ENCODE assay signal across 8 cellular contexts in the genomic region with DNA sequence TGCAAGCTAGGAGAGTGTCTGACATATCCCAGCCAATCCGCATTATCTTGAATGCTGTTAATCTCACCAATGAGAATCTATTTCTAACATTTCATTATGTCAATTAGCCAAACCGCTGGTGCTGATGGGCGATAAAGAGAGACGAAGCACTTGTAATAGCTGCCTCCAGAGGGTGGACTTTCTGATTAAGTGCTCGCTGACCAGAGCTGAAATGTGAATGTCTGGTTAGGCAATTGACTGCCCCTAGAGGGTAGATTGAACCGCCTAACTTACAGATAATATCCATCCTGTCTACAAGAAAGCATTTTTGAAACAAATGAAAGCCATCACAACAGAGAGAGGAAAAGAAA. TPM values are rescaled to one million over a fixed set of nuclear protein-coding genes. Genes with fewer than 3 reads are reported as not detected.
A peak's percentile ranks its signal among the peaks of the same experiment; 100 is the strongest.
DNase-seq lines count a peak whose midpoint lies in the region; ATAC-seq and TF ChIP-seq lines count a peak whose summit lies in the region.

No MANE protein-coding gene starts in this region.

- TF ChIP-seq CTCF in WI38 (IDR thresholded peaks at IDR 0.05; ENCODE audit: low read depth, low read length) (peak; percentile 77), esophagus squamous epithelium (IDR thresholded peaks at IDR 0.05) (peak in 5 of 6 experiments; percentile 24 to 62 (median 48))

- 1% methylated on average over 6 of the region's 6 CpGs for WGBS in esophagus squamous epithelium, 2 donors

- H3K36me3 ChIP-seq in esophagus squamous epithelium, result peaks cover 0 to 33% (median 6%) of the 10 kb centered on the region in 3 donors
- H3K36me3 ChIP-seq in naive thymus-derived CD4-positive, alpha-beta T cell (ENCODE audit: control insufficient read depth in 2 of 3, insufficient read depth in 3 of 3, low read length in 3 of 3), result peaks cover 6 to 35% (median 12%) of the 10 kb centered on the region in 3 experiments

- H3K4me1 Mint-ChIP-seq in activated naive CD4-positive, alpha-beta T cell treated with anti-CD3 and anti-CD28 coated beads for 36 hours (ENCODE audit: low read depth), result peaks cover 35% of the 10 kb centered on the region
- H3K4me1 Mint-ChIP-seq in naive thymus-derived CD4-positive, alpha-beta T cell, result peaks cover 19 to 44% (median 37%) of the 10 kb centered on the region in 7 donors

- H3K27me3 Mint-ChIP-seq in activated naive CD4-positive, alpha-beta T cell treated with anti-CD3 and anti-CD28 coated beads for 36 hours (ENCODE audit: low read depth), result peaks cover 18% of the 10 kb centered on the region
- H3K27me3 Mint-ChIP-seq in naive thymus-derived CD4-positive, alpha-beta T cell, result peaks cover 12 to 38% (median 21%) of the 10 kb centered on the region in 5 donors

- peak; percentile 14 for ATAC-seq in HG02678 (IDR thresholded peaks at IDR 0.05; ENCODE audit: unreplicated experiment)
- ATAC-seq in naive thymus-derived CD4-positive, alpha-beta T cell, result peak; percentile 42

- H3K9me3 Mint-ChIP-seq in activated naive CD4-positive, alpha-beta T cell treated with anti-CD3 and anti-CD28 coated beads for 36 hours, result no peaks in the 10 kb centered on the region
- H3K9me3 Mint-ChIP-seq in naive thymus-derived CD4-positive, alpha-beta T cell, result peaks cover 0 to 1% (median 0%) of the 10 kb centered on the region in 11 donors

- peak overlapping the region; percentile 90 for H3K4me3 Mint-ChIP-seq in activated naive CD4-positive, alpha-beta T cell treated with anti-CD3 and anti-CD28 coated beads for 36 hours
- H3K4me3 Mint-ChIP-seq in naive thymus-derived CD4-positive, alpha-beta T cell, result peak overlapping the region; percentile 87 to 96 (median 93)

- H3K4me3 ChIP-seq in WI38 (ENCODE audit: low read depth, low read length), result peak overlapping the region; percentile 99
- peak overlapping the region; percentile 78 to 93 (median 84) for H3K4me3 ChIP-seq in esophagus squamous epithelium
- H3K4me3 ChIP-seq in naive thymus-derived CD4-positive, alpha-beta T cell (ENCODE audit: low read length), result peak overlapping the region; percentile 80

- no peak for TF ChIP-seq POLR2A in esophagus squamous epithelium (IDR thresholded peaks at IDR 0.05)

- peaks cover 31% of the 10 kb centered on the region for H3K36me3 Mint-ChIP-seq in activated naive CD4-positive, alpha-beta T cell treated with anti-CD3 and anti-CD28 coated beads for 36 hours (ENCODE audit: low read depth)
- peaks cover 8 to 21% (median 17%) of the 10 kb centered on the region in 5 donors for H3K36me3 Mint-ChIP-seq in naive thymus-derived CD4-positive, alpha-beta T cell

- intact Hi-C loops in activated naive CD4-positive, alpha-beta T cell treated with anti-CD3 and anti-CD28 coated beads for 36 hours (cut with micrococcal nuclease), result loop anchor here (1.0 to 2.0 kb wide), 7 partner anchors 24 to 275 kb away; partner anchors contain the start of genes CYTH2, KDELR1, LIG1 and RPL18
- intact Hi-C loops in esophagus squamous epithelium (cut with DNase I), result no loop called here
- intact Hi-C loops in naive thymus-derived CD4-positive, alpha-beta T cell (cut with micrococcal nuclease), result loop anchor here (1.0 to 5.0 kb wide), 16 partner anchors 24 to 1322 kb away; partner anchors contain the start of genes CYTH2 (in 2 of the 2), KDELR1 (in 2 of the 2), RPL18 (in 2 of the 2) and SPHK2 (in 2 of the 2)

- no peaks in the 10 kb centered on the region for H3K9me3 ChIP-seq in esophagus squamous epithelium
- no peaks in the 10 kb centered on the region for H3K9me3 ChIP-seq in naive thymus-derived CD4-positive, alpha-beta T cell (ENCODE audit: control insufficient read depth in 2 of 3, low read length in 3 of 3)

- CTCF ChIA-PET in activated naive CD4-positive, alpha-beta T cell treated with anti-CD3 and anti-CD28 coated beads for 36 hours (lab: Charles Lee), result interaction anchor here (1.5 kb wide), 2 partner anchors 54 to 94 kb away, joined by 3 to 7 read pairs; partner anchors contain the start of gene KDELR1
- CTCF ChIA-PET in naive thymus-derived CD4-positive, alpha-beta T cell (lab: Charles Lee), result interaction anchor here (0.8 to 1.0 kb wide), 2 partner anchors 29 to 111 kb away, joined by 3 read pairs; no protein-coding TSS in a partner anchor

- peak; percentile 26 for DNase-seq in activated naive CD4-positive, alpha-beta T cell treated with anti-CD3 and anti-CD28 coated beads for 36 hours
- DNase-seq in activated naive CD4-positive, alpha-beta T cell treated with anti-CD3 and anti-CD28 coated beads, Interleukin-2, amount 50 U/mL, for 16 hours, result no peak
- DNase-seq in NCI-H1694 (lab: John Stamatoyannopoulos, UW) (peak; percentile 77), esophagus squamous epithelium (lab: John Stamatoyannopoulos, UW) (no peak), activated gamma-delta T cell (lab: John Stamatoyannopoulos, UW) (no peak)
- DNase-seq in naive thymus-derived CD4-positive, alpha-beta T cell, result peak in 1 of 9 donors; percentile 22

- H3K27me3 ChIP-seq in esophagus squamous epithelium, result peaks cover 0 to 45% (median 2%) of the 10 kb centered on the region in 4 donors
- H3K27me3 ChIP-seq in naive thymus-derived CD4-positive, alpha-beta T cell (ENCODE audit: control insufficient read depth in 2 of 2, insufficient read depth in 2 of 2, low read length in 2 of 2), result peaks cover 0 to 8% of the 10 kb centered on the region in 2 donors

- H3K27ac ChIP-seq in esophagus squamous epithelium, result peak overlapping the region; percentile 84 to 90 (median 88)
- peak overlapping the region; percentile 83 for H3K27ac ChIP-seq in naive thymus-derived CD4-positive, alpha-beta T cell (ENCODE audit: low read depth, low read length)

- H3K27ac Mint-ChIP-seq in activated naive CD4-positive, alpha-beta T cell treated with anti-CD3 and anti-CD28 coated beads for 36 hours, result peak overlapping the region; percentile 84
- H3K27ac Mint-ChIP-seq in naive thymus-derived CD4-positive, alpha-beta T cell, result peak overlapping the region; percentile 90 to 98 (median 95)

- POLR2A ChIA-PET in naive thymus-derived CD4-positive, alpha-beta T cell (lab: Charles Lee), result interaction anchor here (0.6 to 2.2 kb wide), 4 partner anchors 25 to 174 kb away, joined by 3 to 5 read pairs (median 4); partner anchors contain the start of genes KDELR1, RPL18 and SPHK2

- H3K4me1 ChIP-seq in esophagus squamous epithelium, result peaks cover 20 to 43% (median 22%) of the 10 kb centered on the region in 3 donors
- H3K4me1 ChIP-seq in naive thymus-derived CD4-positive, alpha-beta T cell (ENCODE audit: control insufficient read depth in 2 of 2, insufficient read depth in 2 of 2, low read length in 2 of 2), result peaks cover 20 to 22% of the 10 kb centered on the region in 2 donors

RNA-seq across cellular contexts. Expression of gene GRWD1, which starts 0.6 kb away (rescaled TPM):
- 10 to 100 TPM; 32.4 to 36.0 TPM for total RNA-seq in activated naive CD4-positive, alpha-beta T cell treated with anti-CD3 and anti-CD28 coated beads for 36 hours
- total RNA-seq in esophagus squamous epithelium, result 10 to 100 TPM; 33.0 to 43.9 (median 34.6) TPM
- total RNA-seq in naive thymus-derived CD4-positive, alpha-beta T cell, result 10 to 100 TPM; 26.1 to 45.8 (median 36.3) TPM
- 10 to 100 TPM; 42.8 to 51.6 TPM for polyA plus RNA-seq in naive thymus-derived CD4-positive, alpha-beta T cell

RNA-seq across cellular contexts. Expression of gene KCNJ14, which starts 10.1 kb away (rescaled TPM):
- total RNA-seq in activated naive CD4-positive, alpha-beta T cell treated with anti-CD3 and anti-CD28 coated beads for 36 hours, result 1 to 10 TPM; 1.7 to 1.8 TPM
- 1 to 10 TPM in 1 of 4 donors, under 1 TPM in 3; 0.57 to 1.3 (median 0.92) TPM for total RNA-seq in esophagus squamous epithelium
- total RNA-seq in naive thymus-derived CD4-positive, alpha-beta T cell, result 1 to 10 TPM; 1.5 to 3.9 (median 2.4) TPM
- under 1 TPM; 0.05 to 0.21 TPM for polyA plus RNA-seq in naive thymus-derived CD4-positive, alpha-beta T cell

RNA-seq across cellular contexts. Expression of gene CYTH2, which starts 23.9 kb away (rescaled TPM):
- total RNA-seq in activated naive CD4-positive, alpha-beta T cell treated with anti-CD3 and anti-CD28 coated beads for 36 hours, result 10 to 100 TPM; 36.7 to 38.0 TPM
- 100 to 1,000 TPM in 1 of 4 donors, 10 to 100 TPM in 3; 40.8 to 101 (median 47.8) TPM for total RNA-seq in esophagus squamous epithelium
- 10 to 100 TPM; 41.0 to 82.1 (median 54.9) TPM for total RNA-seq in naive thymus-derived CD4-positive, alpha-beta T cell
- polyA plus RNA-seq in naive thymus-derived CD4-positive, alpha-beta T cell, result 10 to 100 TPM; 23.6 to 37.3 TPM

RNA-seq across cellular contexts. Expression of gene GRIN2D, which starts 51.8 kb away (rescaled TPM):
- under 1 TPM; 0.05 to 0.07 TPM for total RNA-seq in activated naive CD4-positive, alpha-beta T cell treated with anti-CD3 and anti-CD28 coated beads for 36 hours
- under 1 TPM; 0.09 to 0.47 (median 0.15) TPM for total RNA-seq in esophagus squamous epithelium
- under 1 TPM; 0.08 to 0.39 (median 0.11) TPM for total RNA-seq in naive thymus-derived CD4-positive, alpha-beta T cell
- not detected for polyA plus RNA-seq in naive thymus-derived CD4-positive, alpha-beta T cell

RNA-seq across cellular contexts. Expression of gene KDELR1, which starts 53.9 kb away (rescaled TPM):
- total RNA-seq in activated naive CD4-positive, alpha-beta T cell treated with anti-CD3 and anti-CD28 coated beads for 36 hours, result 10 to 100 TPM; 81.5 to 83.8 TPM
- total RNA-seq in esophagus squamous epithelium, result 10 to 100 TPM; 63.5 to 87.4 (median 70.2) TPM
- total RNA-seq in naive thymus-derived CD4-positive, alpha-beta T cell, result 10 to 100 TPM; 42.7 to 73.9 (median 52.3) TPM
- 10 to 100 TPM; 22.2 to 24.3 TPM for polyA plus RNA-seq in naive thymus-derived CD4-positive, alpha-beta T cell

Comparison
In these comparisons a context has a peak if more than half of its experiments do, and no peak if none do; other contexts are left out.
1. DNase-seq: peak in activated naive CD4-positive, alpha-beta T cell treated with anti-CD3 and anti-CD28 coated beads for 36 hours (single experiment) and NCI-H1694 (single experiment); none in activated naive CD4-positive, alpha-beta T cell treated with anti-CD3 and anti-CD28 coated beads, Interleukin-2, amount 50 U/mL, for 16 hours (single experiment), esophagus squamous epithelium (single experiment) and activated gamma-delta T cell (single experiment).
2. Peak in every context shown above with its lines, with median percentiles within 50 percentile points of each other: H3K4me3 ChIP-seq.